1 cellular context compared by ENCODE assay signal in the genomic region with DNA sequence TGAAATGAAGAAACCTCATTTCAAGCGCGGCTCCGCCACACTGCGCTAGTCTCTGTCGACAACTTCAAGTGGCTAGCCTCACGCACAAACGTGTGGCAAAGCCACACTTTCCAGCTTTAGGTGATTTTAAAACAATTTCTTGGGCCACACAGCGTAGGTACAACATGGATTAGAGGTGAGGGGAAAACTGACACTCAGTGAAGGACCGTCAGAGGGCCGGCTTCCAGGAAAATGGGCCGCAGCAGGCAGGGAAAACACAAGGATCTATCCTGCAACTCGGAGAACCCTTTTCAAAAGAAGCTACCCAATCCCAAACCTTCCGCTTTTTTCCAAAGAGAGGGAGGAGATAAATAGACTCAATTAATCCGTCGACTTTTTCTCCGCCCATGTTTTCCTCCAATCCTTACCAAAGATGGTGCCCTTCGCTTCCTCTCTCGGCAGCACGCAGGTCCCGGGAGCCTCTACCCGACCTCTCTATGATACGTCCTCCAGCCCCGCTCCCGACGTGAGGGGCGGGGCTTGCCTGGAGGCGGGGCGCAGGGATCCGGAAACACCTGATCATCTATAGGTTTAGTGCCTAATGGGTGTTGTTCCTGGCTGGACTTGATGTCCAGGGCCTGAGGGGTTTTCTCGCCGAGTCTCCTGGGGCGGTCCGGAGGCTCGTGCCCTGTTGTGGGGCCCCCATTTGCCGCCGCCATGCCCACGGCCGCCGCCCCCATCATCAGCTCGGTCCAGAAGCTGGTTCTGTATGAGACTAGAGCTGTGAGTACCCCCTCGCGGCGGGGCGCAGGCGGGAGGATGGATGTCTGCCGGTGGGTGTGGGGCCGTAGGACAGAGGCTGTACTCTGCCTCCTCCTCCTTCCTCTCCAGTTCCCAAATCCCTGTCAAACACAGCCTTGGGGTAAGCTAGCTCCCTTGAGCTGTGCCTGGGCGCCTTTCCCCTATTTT.
A peak's percentile ranks its signal among the peaks of the same experiment; 100 is the strongest.
TF ChIP-seq lines count a peak whose summit lies in the region.

AK9 (minus strand) TSS at position 463 of the 948 bp plus-strand sequence. CDS start 15,457 bp downstream, outside the sequence.
FIG4 (plus strand) TSS at position 557 of the 948 bp plus-strand sequence; CDS start at position 697, 140 bp downstream.

TF ChIP-seq in H1, 55 proteins besides CTCF, POLR2A, EP300 and RAD21 (continues in another document):
- TF ChIP-seq CEBPB (IDR thresholded peaks at IDR 0.05; ENCODE audit: low read depth, low read length) (no peak), PHF8 (conservative IDR thresholded peaks at IDR 0.05; ENCODE audit: low read depth, low read length) (peak; percentile 69), SUZ12 (IDR thresholded peaks at IDR 0.05; ENCODE audit: low read length) (no peak), JUND (IDR thresholded peaks at IDR 0.05; ENCODE audit: low read length) (no peak), HDAC6 (IDR thresholded peaks at IDR 0.05; ENCODE audit: low read depth, low read length) (no peak), EZH2 (IDR thresholded peaks at IDR 0.05; ENCODE audit: low read depth, low read length, severe bottlenecking) (no peak), NRF1 (IDR thresholded peaks at IDR 0.05; ENCODE audit: low read depth, low read length) (peak; percentile 47), TAF7 (optimal IDR thresholded peaks at IDR 0.05; ENCODE audit: borderline replicate concordance, low read depth, low read length) (no peak), TAF1 (IDR thresholded peaks at IDR 0.05; ENCODE audit: low read depth, low read length) (peak; percentile 78; the same call in 1 of the 2 replicates), KDM5A (IDR thresholded peaks at IDR 0.05; ENCODE audit: low read length) (no peak), YY1 (IDR thresholded peaks at IDR 0.05; ENCODE audit: low read depth, low read length) (peak; percentile 95), TBP (IDR thresholded peaks at IDR 0.05; ENCODE audit: low read depth, low read length) (peak; percentile 34; the same call in 1 of the 2 replicates), CHD1 (IDR thresholded peaks at IDR 0.05; ENCODE audit: low read depth, low read length) (no peak), CBX8 (IDR thresholded peaks at IDR 0.05; ENCODE audit: borderline replicate concordance, low read depth, low read length) (no peak), RBBP5 (IDR thresholded peaks at IDR 0.05; ENCODE audit: borderline replicate concordance, low read depth, low read length) (no peak), NANOG (IDR thresholded peaks at IDR 0.05; ENCODE audit: insufficient read depth, low read depth, low read length, poor library complexity, severe bottlenecking) (no peak), ZNF274 (IDR thresholded peaks at IDR 0.05; ENCODE audit: borderline replicate concordance, extremely low read depth, low read length) (no peak), POLR2AphosphoS5 (IDR thresholded peaks at IDR 0.05; ENCODE audit: low read depth, low read length) (peak; percentile 14), CTBP2 (IDR thresholded peaks at IDR 0.05; ENCODE audit: borderline replicate concordance, insufficient read depth, insufficient read length, low read length) (peak; percentile 29), ATF3 (IDR thresholded peaks at IDR 0.05; ENCODE audit: insufficient read depth, low read depth, low read length) (no peak), FOSL1 (IDR thresholded peaks at IDR 0.05; ENCODE audit: insufficient read depth, low read depth, low read length) (no peak), JUN (IDR thresholded peaks at IDR 0.05; ENCODE audit: low read depth, low read length) (no peak), RXRA (IDR thresholded peaks at IDR 0.05; ENCODE audit: insufficient read depth, low read depth, low read length) (no peak), RFX5 (IDR thresholded peaks at IDR 0.05; ENCODE audit: borderline replicate concordance, low read depth, low read length) (no peak), BCL11A (IDR thresholded peaks at IDR 0.05; ENCODE audit: low read depth in 2 of 2, low read length in 2 of 2) (no peak), RNF2 (IDR thresholded peaks at IDR 0.05; ENCODE audit: borderline replicate concordance, low read depth, low read length, missing control alignments, poor library complexity, severe bottlenecking) (no peak), KDM1A (IDR thresholded peaks at IDR 0.05; ENCODE audit: borderline replicate concordance, low read length) (0 out of 2 replicates have a peak, but pooled peaks have one; percentile 26), EGR1 (IDR thresholded peaks at IDR 0.05; ENCODE audit: borderline replicate concordance, low read depth, low read length) (0 out of 2 replicates have a peak, but pooled peaks have one; percentile 32), ASH2L (IDR thresholded peaks at IDR 0.05; ENCODE audit: low read length) (peak; percentile 77), CHD2 (IDR thresholded peaks at IDR 0.05; ENCODE audit: low read length) (no peak), BRCA1 (IDR thresholded peaks at IDR 0.05; ENCODE audit: low read depth, low read length) (no peak), KDM4A (IDR thresholded peaks at IDR 0.05; ENCODE audit: low read depth, low read length, severe bottlenecking) (peak; percentile 81), E2F6 (IDR thresholded peaks at IDR 0.05) (peak; percentile 12; the same call in 1 of the 2 replicates), SAP30 (IDR thresholded peaks at IDR 0.05; ENCODE audit: insufficient read depth, insufficient replicate concordance, low read length) (peak; percentile 97), SP1 (IDR thresholded peaks at IDR 0.05; ENCODE audit: low read depth, low read length) (peak; percentile 47; the same call in 1 of the 2 replicates), TEAD4 (IDR thresholded peaks at IDR 0.05; ENCODE audit: low read depth, low read length) (no peak), MAX (IDR thresholded peaks at IDR 0.05) (peak; percentile 48; the same call in 1 of the 2 replicates), SIN3A (conservative IDR thresholded peaks at IDR 0.05 in 1 of 2, IDR thresholded peaks at IDR 0.05 in 1 of 2; ENCODE audit: low read depth in 1 of 2, low read length in 2 of 2) (peak in 1 of 2 experiments; percentile 66; a peak in 2 of 4 replicates), SIRT6 (IDR thresholded peaks at IDR 0.05; ENCODE audit: low read length) (no peak), SRF (IDR thresholded peaks at IDR 0.05; ENCODE audit: low read depth, low read length) (peak; percentile 45; the same call in 1 of the 2 replicates), SIX5 (IDR thresholded peaks at IDR 0.05; ENCODE audit: low read depth, low read length) (peak; percentile 36), GTF2F1 (IDR thresholded peaks at IDR 0.05; ENCODE audit: borderline replicate concordance, low read depth, low read length) (no peak), CREB1 (IDR thresholded peaks at IDR 0.05) (peak; percentile 61; the same call in 1 of the 2 replicates), GABPA (IDR thresholded peaks at IDR 0.05; ENCODE audit: borderline replicate concordance, insufficient read depth, low read length) (no peak), SP4 (IDR thresholded peaks at IDR 0.05; ENCODE audit: low read length) (0 out of 2 replicates have a peak, but pooled peaks have one; percentile 42), CBX5 (IDR thresholded peaks at IDR 0.05; ENCODE audit: low read depth, low read length) (no peak), POU5F1 (IDR thresholded peaks at IDR 0.05; ENCODE audit: low read depth, low read length) (no peak), MAFK (IDR thresholded peaks at IDR 0.05; ENCODE audit: low read depth, low read length) (no peak)
- TF ChIP-seq, protein P1, sequence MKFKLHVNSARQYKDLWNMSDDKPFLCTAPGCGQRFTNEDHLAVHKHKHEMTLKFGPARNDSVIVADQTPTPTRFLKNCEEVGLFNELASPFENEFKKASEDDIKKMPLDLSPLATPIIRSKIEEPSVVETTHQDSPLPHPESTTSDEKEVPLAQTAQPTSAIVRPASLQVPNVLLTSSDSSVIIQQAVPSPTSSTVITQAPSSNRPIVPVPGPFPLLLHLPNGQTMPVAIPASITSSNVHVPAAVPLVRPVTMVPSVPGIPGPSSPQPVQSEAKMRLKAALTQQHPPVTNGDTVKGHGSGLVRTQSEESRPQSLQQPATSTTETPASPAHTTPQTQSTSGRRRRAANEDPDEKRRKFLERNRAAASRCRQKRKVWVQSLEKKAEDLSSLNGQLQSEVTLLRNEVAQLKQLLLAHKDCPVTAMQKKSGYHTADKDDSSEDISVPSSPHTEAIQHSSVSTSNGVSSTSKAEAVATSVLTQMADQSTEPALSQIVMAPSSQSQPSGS (IDR thresholded peaks at IDR 0.05; ENCODE audit: low read length), result no peak
- TF ChIP-seq, protein P2, sequence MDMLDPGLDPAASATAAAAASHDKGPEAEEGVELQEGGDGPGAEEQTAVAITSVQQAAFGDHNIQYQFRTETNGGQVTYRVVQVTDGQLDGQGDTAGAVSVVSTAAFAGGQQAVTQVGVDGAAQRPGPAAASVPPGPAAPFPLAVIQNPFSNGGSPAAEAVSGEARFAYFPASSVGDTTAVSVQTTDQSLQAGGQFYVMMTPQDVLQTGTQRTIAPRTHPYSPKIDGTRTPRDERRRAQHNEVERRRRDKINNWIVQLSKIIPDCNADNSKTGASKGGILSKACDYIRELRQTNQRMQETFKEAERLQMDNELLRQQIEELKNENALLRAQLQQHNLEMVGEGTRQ (IDR thresholded peaks at IDR 0.05; ENCODE audit: low read length), result no peak
- TF ChIP-seq, protein P3, sequence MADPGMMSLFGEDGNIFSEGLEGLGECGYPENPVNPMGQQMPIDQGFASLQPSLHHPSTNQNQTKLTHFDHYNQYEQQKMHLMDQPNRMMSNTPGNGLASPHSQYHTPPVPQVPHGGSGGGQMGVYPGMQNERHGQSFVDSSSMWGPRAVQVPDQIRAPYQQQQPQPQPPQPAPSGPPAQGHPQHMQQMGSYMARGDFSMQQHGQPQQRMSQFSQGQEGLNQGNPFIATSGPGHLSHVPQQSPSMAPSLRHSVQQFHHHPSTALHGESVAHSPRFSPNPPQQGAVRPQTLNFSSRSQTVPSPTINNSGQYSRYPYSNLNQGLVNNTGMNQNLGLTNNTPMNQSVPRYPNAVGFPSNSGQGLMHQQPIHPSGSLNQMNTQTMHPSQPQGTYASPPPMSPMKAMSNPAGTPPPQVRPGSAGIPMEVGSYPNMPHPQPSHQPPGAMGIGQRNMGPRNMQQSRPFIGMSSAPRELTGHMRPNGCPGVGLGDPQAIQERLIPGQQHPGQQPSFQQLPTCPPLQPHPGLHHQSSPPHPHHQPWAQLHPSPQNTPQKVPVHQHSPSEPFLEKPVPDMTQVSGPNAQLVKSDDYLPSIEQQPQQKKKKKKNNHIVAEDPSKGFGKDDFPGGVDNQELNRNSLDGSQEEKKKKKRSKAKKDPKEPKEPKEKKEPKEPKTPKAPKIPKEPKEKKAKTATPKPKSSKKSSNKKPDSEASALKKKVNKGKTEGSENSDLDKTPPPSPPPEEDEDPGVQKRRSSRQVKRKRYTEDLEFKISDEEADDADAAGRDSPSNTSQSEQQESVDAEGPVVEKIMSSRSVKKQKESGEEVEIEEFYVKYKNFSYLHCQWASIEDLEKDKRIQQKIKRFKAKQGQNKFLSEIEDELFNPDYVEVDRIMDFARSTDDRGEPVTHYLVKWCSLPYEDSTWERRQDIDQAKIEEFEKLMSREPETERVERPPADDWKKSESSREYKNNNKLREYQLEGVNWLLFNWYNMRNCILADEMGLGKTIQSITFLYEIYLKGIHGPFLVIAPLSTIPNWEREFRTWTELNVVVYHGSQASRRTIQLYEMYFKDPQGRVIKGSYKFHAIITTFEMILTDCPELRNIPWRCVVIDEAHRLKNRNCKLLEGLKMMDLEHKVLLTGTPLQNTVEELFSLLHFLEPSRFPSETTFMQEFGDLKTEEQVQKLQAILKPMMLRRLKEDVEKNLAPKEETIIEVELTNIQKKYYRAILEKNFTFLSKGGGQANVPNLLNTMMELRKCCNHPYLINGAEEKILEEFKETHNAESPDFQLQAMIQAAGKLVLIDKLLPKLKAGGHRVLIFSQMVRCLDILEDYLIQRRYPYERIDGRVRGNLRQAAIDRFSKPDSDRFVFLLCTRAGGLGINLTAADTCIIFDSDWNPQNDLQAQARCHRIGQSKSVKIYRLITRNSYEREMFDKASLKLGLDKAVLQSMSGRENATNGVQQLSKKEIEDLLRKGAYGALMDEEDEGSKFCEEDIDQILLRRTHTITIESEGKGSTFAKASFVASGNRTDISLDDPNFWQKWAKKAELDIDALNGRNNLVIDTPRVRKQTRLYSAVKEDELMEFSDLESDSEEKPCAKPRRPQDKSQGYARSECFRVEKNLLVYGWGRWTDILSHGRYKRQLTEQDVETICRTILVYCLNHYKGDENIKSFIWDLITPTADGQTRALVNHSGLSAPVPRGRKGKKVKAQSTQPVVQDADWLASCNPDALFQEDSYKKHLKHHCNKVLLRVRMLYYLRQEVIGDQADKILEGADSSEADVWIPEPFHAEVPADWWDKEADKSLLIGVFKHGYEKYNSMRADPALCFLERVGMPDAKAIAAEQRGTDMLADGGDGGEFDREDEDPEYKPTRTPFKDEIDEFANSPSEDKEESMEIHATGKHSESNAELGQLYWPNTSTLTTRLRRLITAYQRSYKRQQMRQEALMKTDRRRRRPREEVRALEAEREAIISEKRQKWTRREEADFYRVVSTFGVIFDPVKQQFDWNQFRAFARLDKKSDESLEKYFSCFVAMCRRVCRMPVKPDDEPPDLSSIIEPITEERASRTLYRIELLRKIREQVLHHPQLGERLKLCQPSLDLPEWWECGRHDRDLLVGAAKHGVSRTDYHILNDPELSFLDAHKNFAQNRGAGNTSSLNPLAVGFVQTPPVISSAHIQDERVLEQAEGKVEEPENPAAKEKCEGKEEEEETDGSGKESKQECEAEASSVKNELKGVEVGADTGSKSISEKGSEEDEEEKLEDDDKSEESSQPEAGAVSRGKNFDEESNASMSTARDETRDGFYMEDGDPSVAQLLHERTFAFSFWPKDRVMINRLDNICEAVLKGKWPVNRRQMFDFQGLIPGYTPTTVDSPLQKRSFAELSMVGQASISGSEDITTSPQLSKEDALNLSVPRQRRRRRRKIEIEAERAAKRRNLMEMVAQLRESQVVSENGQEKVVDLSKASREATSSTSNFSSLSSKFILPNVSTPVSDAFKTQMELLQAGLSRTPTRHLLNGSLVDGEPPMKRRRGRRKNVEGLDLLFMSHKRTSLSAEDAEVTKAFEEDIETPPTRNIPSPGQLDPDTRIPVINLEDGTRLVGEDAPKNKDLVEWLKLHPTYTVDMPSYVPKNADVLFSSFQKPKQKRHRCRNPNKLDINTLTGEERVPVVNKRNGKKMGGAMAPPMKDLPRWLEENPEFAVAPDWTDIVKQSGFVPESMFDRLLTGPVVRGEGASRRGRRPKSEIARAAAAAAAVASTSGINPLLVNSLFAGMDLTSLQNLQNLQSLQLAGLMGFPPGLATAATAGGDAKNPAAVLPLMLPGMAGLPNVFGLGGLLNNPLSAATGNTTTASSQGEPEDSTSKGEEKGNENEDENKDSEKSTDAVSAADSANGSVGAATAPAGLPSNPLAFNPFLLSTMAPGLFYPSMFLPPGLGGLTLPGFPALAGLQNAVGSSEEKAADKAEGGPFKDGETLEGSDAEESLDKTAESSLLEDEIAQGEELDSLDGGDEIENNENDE (IDR thresholded peaks at IDR 0.05; ENCODE audit: insufficient replicate concordance, low read length), result no peak
